17 cellular contexts compared by ENCODE assay signal in genomic region chr18:57864615-57865121, GRCh38.
"Had no signal": no experiment of that assay in that cellular context is flagged by ENCODE, and none has a peak within 500 bp of the region (broad histone marks: within the 10 kb centered on the region; RNA-seq: fewer than 3 reads in every experiment).

No MANE protein-coding gene starts in this region.

- H3K36me3 Mint-ChIP-seq: activated naive CD4-positive, alpha-beta T cell treated with anti-CD3 and anti-CD28 coated beads, Interleukin-2, amount 50 U/mL, for 24 hours; stimulated activated memory B cell treated with anti-CD40 and anti-IgM and Interleukin-4, amounts not matched to agents 10 μg/mL and 1 μg/mL and 100 μg/mL, for 72 hours; WTC11 had no signal

- H3K27me3 Mint-ChIP-seq: stimulated activated memory B cell treated with anti-CD40 and anti-IgM and Interleukin-4, amounts not matched to agents 10 μg/mL and 1 μg/mL and 100 μg/mL, for 72 hours had no signal

- H3K27ac Mint-ChIP-seq: activated CD4-positive, alpha-beta T cell treated with anti-CD3 and anti-CD28 coated beads, Interleukin-2, amount 10 ng/mL, durations not matched to agents 24 days and 14 days; activated naive CD4-positive, alpha-beta T cell treated with anti-CD3 and anti-CD28 coated beads, Interleukin-2, amount 50 U/mL, for 24 hours; activated T-helper 17 cell treated with anti-CD3 and anti-CD28 coated beads, Interleukin-2, amount 50 U/mL, for 72 hours; naive thymus-derived CD4-positive, alpha-beta T cell; stimulated activated memory B cell treated with anti-CD40 and anti-IgM and Interleukin-4, amounts not matched to agents 10 μg/mL and 1 μg/mL and 100 μg/mL, for 72 hours; T-helper 17 cell; WTC11 had no signal

- H3K4me1 Mint-ChIP-seq: activated CD4-positive, alpha-beta T cell treated with anti-CD3 and anti-CD28 coated beads, Interleukin-2, amount 10 ng/mL, durations not matched to agents 24 days and 14 days; activated naive CD4-positive, alpha-beta T cell treated with anti-CD3 and anti-CD28 coated beads, Interleukin-2, amount 50 U/mL, for 24 hours; activated T-helper 17 cell treated with anti-CD3 and anti-CD28 coated beads, Interleukin-2, amount 50 U/mL, for 72 hours; naive thymus-derived CD4-positive, alpha-beta T cell; stimulated activated memory B cell treated with anti-CD40 and anti-IgM and Interleukin-4, amounts not matched to agents 10 μg/mL and 1 μg/mL and 100 μg/mL, for 72 hours; T-helper 17 cell; WTC11 had no signal

- H3K9me3 Mint-ChIP-seq: activated CD4-positive, alpha-beta T cell treated with anti-CD3 and anti-CD28 coated beads, Interleukin-2, amount 10 ng/mL, durations not matched to agents 24 days and 14 days; activated naive CD4-positive, alpha-beta T cell treated with anti-CD3 and anti-CD28 coated beads, Interleukin-2, amount 50 U/mL, for 24 hours; activated T-helper 17 cell treated with anti-CD3 and anti-CD28 coated beads, Interleukin-2, amount 50 U/mL, for 72 hours; naive thymus-derived CD4-positive, alpha-beta T cell; stimulated activated memory B cell treated with anti-CD40 and anti-IgM and Interleukin-4, amounts not matched to agents 10 μg/mL and 1 μg/mL and 100 μg/mL, for 72 hours; WTC11 had no signal

- H3K27me3 ChIP-seq: neutrophil, tibial nerve had no signal

- DNase-seq: activated CD4-positive, alpha-beta T cell treated with anti-CD3 and anti-CD28 coated beads, Interleukin-2, amount 10 ng/mL, durations not matched to agents 24 days and 14 days; activated CD8-positive, alpha-beta memory T cell treated with anti-CD3 and anti-CD28 coated beads for 24 hours; effector memory CD4-positive, alpha-beta T cell; hypothalamus; kidney glomerular epithelial cell; naive thymus-derived CD4-positive, alpha-beta T cell; posterior cingulate gyrus; T-helper 17 cell had no signal

- H3K4me3 ChIP-seq: lung, smooth muscle cell, tibial nerve had no signal

- H3K4me3 Mint-ChIP-seq: activated CD4-positive, alpha-beta T cell treated with anti-CD3 and anti-CD28 coated beads, Interleukin-2, amount 10 ng/mL, durations not matched to agents 24 days and 14 days; activated naive CD4-positive, alpha-beta T cell treated with anti-CD3 and anti-CD28 coated beads, Interleukin-2, amount 50 U/mL, for 24 hours; activated T-helper 17 cell treated with anti-CD3 and anti-CD28 coated beads, Interleukin-2, amount 50 U/mL, for 72 hours; naive thymus-derived CD4-positive, alpha-beta T cell; stimulated activated memory B cell treated with anti-CD40 and anti-IgM and Interleukin-4, amounts not matched to agents 10 μg/mL and 1 μg/mL and 100 μg/mL, for 72 hours; T-helper 17 cell; WTC11 had no signal

- ATAC-seq: activated T-helper 17 cell treated with anti-CD3 and anti-CD28 coated beads, Interleukin-2, amount 50 U/mL, for 72 hours; naive thymus-derived CD4-positive, alpha-beta T cell; stimulated activated memory B cell treated with anti-CD40 and anti-IgM and Interleukin-4, amounts not matched to agents 10 μg/mL and 1 μg/mL and 100 μg/mL, for 72 hours; T-helper 17 cell; WTC11 had no signal

- H3K4me1 ChIP-seq: tibial nerve had no signal

- H3K27ac ChIP-seq: epithelial cell of prostate, neutrophil, tibial nerve had no signal

- H3K36me3 ChIP-seq: neutrophil, tibial nerve had no signal

- H3K9me3 ChIP-seq: neutrophil, tibial nerve had no signal
